Comparison of ENCODE assay signal across 15 cellular contexts in the genomic region with DNA sequence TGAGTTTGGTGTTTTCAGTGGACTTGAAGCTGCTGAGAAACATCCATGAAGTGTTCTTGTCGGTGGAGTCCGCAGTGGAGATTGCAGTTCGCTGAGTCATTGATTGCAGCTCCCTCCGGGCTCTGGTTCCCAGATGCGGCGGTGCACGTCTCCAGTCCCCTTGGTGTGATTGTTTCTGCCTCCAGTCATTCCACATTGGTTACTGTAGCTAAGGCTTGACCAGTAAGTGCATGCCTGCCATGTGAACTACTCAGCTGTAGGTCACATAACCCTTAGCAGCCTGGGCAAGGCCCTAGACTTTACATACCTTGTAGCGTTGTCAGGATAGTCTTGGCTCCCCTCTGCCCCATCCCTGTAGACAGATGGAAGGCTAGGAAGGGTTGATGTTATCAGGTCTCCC. TPM values are rescaled to one million over a fixed set of nuclear protein-coding genes. Genes with fewer than 3 reads are reported as not detected.
DNase-seq lines count a peak whose midpoint lies in the region; ATAC-seq and TF ChIP-seq lines count a peak whose summit lies in the region.
"Had no signal": no experiment of that assay in that cellular context is flagged by ENCODE, and none has a peak within 500 bp of the region (broad histone marks: within the 10 kb centered on the region; RNA-seq: fewer than 3 reads in every experiment).

No MANE protein-coding gene starts in this region.

- H3K4me3 Mint-ChIP-seq in activated B cell treated with CpG ODN at 0.5 μM for 24 hours (no peak overlapping the region), WTC11 (no peak overlapping the region)
- H3K4me3 Mint-ChIP-seq: neural crest cell had no signal

- WGBS in spleen, 5 donors: 76 to 88% (median 85%) methylated on average over 8 of the region's 8 CpGs; no CpG with 5 or more reads in 1 of the 5 donors
- WGBS in testis, 2 donors: 80 to 97% methylated on average over 1 to 8 of the region's 8 CpGs

- H3K9me3 Mint-ChIP-seq in activated B cell treated with CpG ODN at 0.5 μM for 24 hours (no peaks in the 10 kb centered on the region), WTC11 (no peaks in the 10 kb centered on the region)

- intact Hi-C loops in activated B cell treated with CpG ODN at 0.5 μM for 24 hours (cut with micrococcal nuclease) (no loop called here), spleen (cut with DNase I; ENCODE audit: low total_unique reads) (no loop called here), testis (cut with DNase I; ENCODE audit: low total_unique reads) (no loop called here)

- peak overlapping the region in 3 of 8 donors; percentile 9 to 16 (median 10) for H3K27ac ChIP-seq in spleen
- no peak overlapping the region for H3K27ac ChIP-seq in testis

- H3K4me1 ChIP-seq in spleen: peaks cover 5 to 65% (median 45%) of the 10 kb centered on the region in 6 donors
- H3K4me1 ChIP-seq in testis: peaks cover 8% of the 10 kb centered on the region

- peaks cover 85% of the 10 kb centered on the region for H3K4me1 Mint-ChIP-seq in activated B cell treated with CpG ODN at 0.5 μM for 24 hours
- no peaks in the 10 kb centered on the region for H3K4me1 Mint-ChIP-seq in WTC11

- POLR2A ChIA-PET in activated B cell treated with CpG ODN at 0.5 μM for 24 hours (lab: Charles Lee): interaction anchor here (2.5 kb wide), 1 partner anchor 8 kb away, joined by 16 read pairs; no protein-coding TSS in a partner anchor
- POLR2A ChIA-PET in WTC11 (lab: Charles Lee): no interaction called here

- H3K27ac Mint-ChIP-seq in activated B cell treated with CpG ODN at 0.5 μM for 24 hours (peak overlapping the region; percentile 41), WTC11 (no peak overlapping the region)

- DNase-seq in EL (peak; percentile 94), activated B cell treated with CpG ODN at 0.5 μM for 24 hours (no peak), fibroblast of peridontal ligament (ENCODE audit: extremely low read depth) (peak; percentile 88), spleen (peak; percentile 37), testis (no peak), WTC11 (ENCODE audit: low spot score) (no peak), SW 1271 (lab: John Stamatoyannopoulos, UW) (no peak)
- DNase-seq: activated naive CD4-positive, alpha-beta T cell; Caco-2; central memory CD4-positive, alpha-beta T cell; MV-4-11; NCI-H2227 treated with DMSO at 0.1 percent for 48 hours; stomach had no signal

- no peaks in the 10 kb centered on the region for H3K27me3 Mint-ChIP-seq in activated B cell treated with CpG ODN at 0.5 μM for 24 hours
- no peaks in the 10 kb centered on the region for H3K27me3 Mint-ChIP-seq in WTC11 (ENCODE audit: low read depth)

- no peak for ATAC-seq in activated B cell treated with CpG ODN at 0.5 μM for 24 hours (ENCODE audit: low read depth)
- no peak for ATAC-seq in WTC11
- ATAC-seq: HCT116 had no signal

- TF ChIP-seq CTCF in activated B cell treated with CpG ODN at 0.5 μM for 24 hours (IDR thresholded peaks at IDR 0.05) (no peak), spleen (IDR thresholded peaks at IDR 0.05 in 8 of 11, conservative IDR thresholded peaks at IDR 0.05 in 3 of 11) (no peak), testis (IDR thresholded peaks at IDR 0.05) (no peak), WTC11 (IDR thresholded peaks at IDR 0.05) (no peak)

- no peaks in the 10 kb centered on the region for H3K9me3 ChIP-seq in spleen
- H3K9me3 ChIP-seq in testis: no peaks in the 10 kb centered on the region
- H3K9me3 ChIP-seq: Caco-2, stomach had no signal

- peaks cover 0 to 31% (median 0%) of the 10 kb centered on the region in 6 donors for H3K36me3 ChIP-seq in spleen
- H3K36me3 ChIP-seq in testis (ENCODE audit: low read depth, missing control alignments): no peaks in the 10 kb centered on the region

- H3K27me3 ChIP-seq in spleen (replicated peaks in 1 of 7) (no peaks in the 10 kb centered on the region), testis (no peaks in the 10 kb centered on the region)
- H3K27me3 ChIP-seq: stomach had no signal

- H3K4me3 ChIP-seq in spleen (no peak overlapping the region), testis (no peak overlapping the region)
- H3K4me3 ChIP-seq: stomach had no signal

- no peak for TF ChIP-seq POLR2A in spleen (IDR thresholded peaks at IDR 0.05)
- no peak for TF ChIP-seq POLR2A in testis (IDR thresholded peaks at IDR 0.05)

- CTCF ChIA-PET in activated B cell treated with CpG ODN at 0.5 μM for 24 hours (lab: Charles Lee) (no interaction called here), WTC11 (lab: Charles Lee) (no interaction called here)

- H3K36me3 Mint-ChIP-seq in activated B cell treated with CpG ODN at 0.5 μM for 24 hours (ENCODE audit: low read depth) (peaks cover 41% of the 10 kb centered on the region), WTC11 (peaks cover 35% of the 10 kb centered on the region)

TF ChIP-seq in WTC11, 78 proteins besides CTCF, POLR2A, EP300 and RAD21:
- TF ChIP-seq GRHL2 (CRISPR knock-in tag; IDR thresholded peaks at IDR 0.05; ENCODE audit: insufficient replicate concordance, severe bottlenecking) (no peak), NR3C1 (CRISPR knock-in tag; conservative IDR thresholded peaks at IDR 0.05; ENCODE audit: low read depth) (no peak), GABPB1 (CRISPR knock-in tag; IDR thresholded peaks at IDR 0.05) (no peak), SMAD4 (CRISPR knock-in tag; IDR thresholded peaks at IDR 0.05) (no peak), NR2C2 (CRISPR knock-in tag; IDR thresholded peaks at IDR 0.05) (no peak), OVOL2 (CRISPR knock-in tag; IDR thresholded peaks at IDR 0.05; ENCODE audit: borderline replicate concordance) (no peak), ZNF138 (CRISPR knock-in tag; conservative IDR thresholded peaks at IDR 0.05) (no peak), FOXJ3 (CRISPR knock-in tag; IDR thresholded peaks at IDR 0.05; ENCODE audit: borderline replicate concordance) (no peak), ZNF263 (CRISPR knock-in tag; IDR thresholded peaks at IDR 0.05; ENCODE audit: low read depth) (no peak)
- TF ChIP-seq, protein P1, sequence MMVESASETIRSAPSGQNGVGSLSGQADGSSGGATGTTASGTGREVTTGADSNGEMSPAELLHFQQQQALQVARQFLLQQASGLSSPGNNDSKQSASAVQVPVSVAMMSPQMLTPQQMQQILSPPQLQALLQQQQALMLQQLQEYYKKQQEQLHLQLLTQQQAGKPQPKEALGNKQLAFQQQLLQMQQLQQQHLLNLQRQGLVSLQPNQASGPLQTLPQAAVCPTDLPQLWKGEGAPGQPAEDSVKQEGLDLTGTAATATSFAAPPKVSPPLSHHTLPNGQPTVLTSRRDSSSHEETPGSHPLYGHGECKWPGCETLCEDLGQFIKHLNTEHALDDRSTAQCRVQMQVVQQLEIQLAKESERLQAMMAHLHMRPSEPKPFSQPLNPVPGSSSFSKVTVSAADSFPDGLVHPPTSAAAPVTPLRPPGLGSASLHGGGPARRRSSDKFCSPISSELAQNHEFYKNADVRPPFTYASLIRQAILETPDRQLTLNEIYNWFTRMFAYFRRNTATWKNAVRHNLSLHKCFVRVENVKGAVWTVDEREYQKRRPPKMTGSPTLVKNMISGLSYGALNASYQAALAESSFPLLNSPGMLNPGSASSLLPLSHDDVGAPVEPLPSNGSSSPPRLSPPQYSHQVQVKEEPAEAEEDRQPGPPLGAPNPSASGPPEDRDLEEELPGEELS (CRISPR knock-in tag; IDR thresholded peaks at IDR 0.05): no peak
- TF ChIP-seq, protein P2, sequence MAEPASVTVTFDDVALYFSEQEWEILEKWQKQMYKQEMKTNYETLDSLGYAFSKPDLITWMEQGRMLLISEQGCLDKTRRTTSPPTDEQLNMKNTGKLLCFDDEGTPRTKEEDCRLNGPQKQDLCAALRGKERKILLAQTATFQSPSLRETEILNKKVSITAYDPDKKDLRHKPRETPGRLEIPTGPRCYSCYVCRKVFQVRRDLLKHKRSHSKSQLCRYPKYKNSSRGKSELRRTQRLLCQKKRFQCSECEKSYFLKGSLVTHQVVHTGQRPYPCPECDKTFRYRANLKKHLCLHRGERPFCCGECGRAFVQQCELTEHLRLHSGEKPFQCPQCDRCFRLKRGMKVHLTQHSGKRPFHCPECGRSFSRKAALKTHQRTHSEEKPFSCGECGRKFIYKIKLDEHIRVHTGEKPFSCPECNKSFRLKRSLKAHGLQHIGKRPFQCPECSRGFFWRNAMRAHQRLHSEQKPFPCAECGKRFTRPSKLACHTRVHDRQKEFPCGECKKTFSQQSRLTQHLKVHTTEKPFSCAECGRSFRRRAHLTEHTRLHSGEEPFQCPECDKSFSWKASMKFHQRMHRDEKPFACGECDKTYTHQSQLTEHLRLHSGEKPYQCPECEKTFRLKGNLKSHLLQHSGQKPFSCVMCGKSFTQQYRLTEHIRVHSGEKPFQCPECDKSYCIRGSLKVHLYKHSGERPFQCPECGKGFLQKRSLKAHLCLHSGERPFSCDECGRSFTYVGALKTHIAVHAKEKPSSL (CRISPR knock-in tag; conservative IDR thresholded peaks at IDR 0.05): no peak

RNA-seq across cellular contexts. Expression of a gene that starts 53.8 kb away (rescaled TPM):
- total RNA-seq in activated B cell treated with CpG ODN at 0.5 μM for 24 hours (3.4 and 4.7 TPM in 2 replicates), spleen (10 to 100 TPM in 1 of 7 donors, 1 to 10 TPM in 6; 4.8 to 10.9 (median 5.3) TPM), testis (10 to 100 TPM in 1 of 2 donors, 1 to 10 TPM in 1; 5.4 to 11.6 TPM), WTC11 (2021) (8.1 to 8.9 TPM (median 8.7 TPM) in 3 replicates)
- polyA plus RNA-seq in spleen (under 1 TPM; 0.63 to 0.85 (median 0.64) TPM), testis (ENCODE audit: insufficient read depth, low read depth, low replicate concordance) (5.1 TPM)

Comparison
In these comparisons a context has a peak if more than half of its experiments do, and no peak if none do; other contexts are left out.
1. DNase-seq: peak in EL (single experiment), fibroblast of peridontal ligament (single experiment) and spleen (single experiment); none in activated B cell treated with CpG ODN at 0.5 μM for 24 hours (single experiment), testis (single experiment), WTC11 (single experiment) and SW 1271 (0 of 2).